ENCODE assay signal across 12 cellular contexts in the genomic region with DNA sequence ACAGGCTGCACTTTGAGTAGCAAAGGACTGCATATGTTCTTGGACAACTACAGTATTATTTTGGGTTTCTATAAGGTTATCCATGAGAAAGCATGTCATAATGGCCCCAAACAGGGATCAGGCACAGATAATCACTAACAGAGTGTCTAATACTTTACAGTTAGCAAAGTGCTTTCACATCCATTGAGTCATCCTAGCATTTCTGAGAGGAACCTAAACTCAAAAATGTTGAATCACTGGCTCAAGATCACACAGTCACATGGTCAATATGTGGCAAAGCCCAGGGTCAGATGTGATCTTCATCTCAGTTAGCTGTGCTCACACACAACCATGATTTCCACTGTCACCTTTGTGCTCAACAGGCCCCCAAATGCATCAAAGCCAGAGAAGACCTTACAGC.
DNase-seq lines count a peak whose midpoint lies in the region; ATAC-seq and TF ChIP-seq lines count a peak whose summit lies in the region.
"Had no signal": no experiment of that assay in that cellular context is flagged by ENCODE, and none has a peak within 500 bp of the region (broad histone marks: within the 10 kb centered on the region; RNA-seq: fewer than 3 reads in every experiment).

No MANE protein-coding gene starts in this region.

- TF ChIP-seq POLR2A in lower leg skin (IDR thresholded peaks at IDR 0.05): no peak

- H3K4me1 ChIP-seq in mucosa of descending colon (ENCODE audit: low read depth): peaks cover 7% of the 10 kb centered on the region
- H3K4me1 ChIP-seq: prostate gland had no signal

- no peaks in the 10 kb centered on the region for H3K36me3 ChIP-seq in mucosa of descending colon (ENCODE audit: low read depth)
- H3K36me3 ChIP-seq: prostate gland had no signal

- no peaks in the 10 kb centered on the region for H3K36me3 Mint-ChIP-seq in T-helper 2 cell treated with Interferon-gamma antibody and Interleukin-4, amounts not matched to agents 5 μg/mL and 100 μg/mL, for 36 hours (ENCODE audit: low read depth)

- ATAC-seq in GM18508 (IDR thresholded peaks at IDR 0.05; ENCODE audit: insufficient read depth, unreplicated experiment): peak; percentile 47
- peak; percentile 27 for ATAC-seq in mucosa of descending colon
- ATAC-seq: activated T-cell treated with anti-CD3 and anti-CD28 coated beads, Interleukin-2, amount 50 U/mL, for 4 hours had no signal

- H3K4me3 ChIP-seq in HFF-Myc (replicated peaks; ENCODE audit: low read depth, low read length) (no peak overlapping the region), mucosa of descending colon (no peak overlapping the region), lower leg skin (ENCODE audit: low read depth, poor library complexity, severe bottlenecking) (no peak overlapping the region)
- H3K4me3 ChIP-seq: coronary artery, prostate gland had no signal

- TF ChIP-seq CTCF in HFF-Myc (IDR thresholded peaks at IDR 0.05; ENCODE audit: low read depth, low read length, missing control alignments) (no peak), mucosa of descending colon (IDR thresholded peaks at IDR 0.05) (no peak), lower leg skin (IDR thresholded peaks at IDR 0.05) (no peak)

- DNase-seq in HFF-Myc (ENCODE audit: extremely low read depth, low read depth) (peak; percentile 16), M059J (ENCODE audit: low read depth) (peak; percentile 57), mucosa of descending colon (no peak), lower leg skin (ENCODE audit: low spot score in 2 of 2) (no peak), anterior cingulate cortex (lab: John Stamatoyannopoulos, UW) (no peak)
- DNase-seq in activated CD8-positive, alpha-beta memory T cell treated with anti-CD3 and anti-CD28 coated beads, Interleukin-2, amount 50 U/mL, for 48 hours: no peak
- no peak for DNase-seq in T-helper 2 cell treated with Interferon-gamma antibody and Interleukin-4, amounts not matched to agents 5 μg/mL and 100 μg/mL, for 36 hours (ENCODE audit: low spot score)
- DNase-seq: activated T-cell treated with anti-CD3 and anti-CD28 coated beads, Interleukin-2, amount 50 U/mL, for 4 hours; kidney had no signal

- peaks cover 2% of the 10 kb centered on the region for H3K27me3 Mint-ChIP-seq in T-helper 2 cell treated with Interferon-gamma antibody and Interleukin-4, amounts not matched to agents 5 μg/mL and 100 μg/mL, for 36 hours (ENCODE audit: low read depth)

- no peak overlapping the region for H3K4me3 Mint-ChIP-seq in T-helper 2 cell treated with Interferon-gamma antibody and Interleukin-4, amounts not matched to agents 5 μg/mL and 100 μg/mL, for 36 hours
- H3K4me3 Mint-ChIP-seq: activated T-cell treated with anti-CD3 and anti-CD28 coated beads, Interleukin-2, amount 50 U/mL, for 4 hours had no signal

- no peaks in the 10 kb centered on the region for H3K9me3 Mint-ChIP-seq in T-helper 2 cell treated with Interferon-gamma antibody and Interleukin-4, amounts not matched to agents 5 μg/mL and 100 μg/mL, for 36 hours
- H3K9me3 Mint-ChIP-seq: activated T-cell treated with anti-CD3 and anti-CD28 coated beads, Interleukin-2, amount 50 U/mL, for 4 hours had no signal

- H3K27ac Mint-ChIP-seq in T-helper 2 cell treated with Interferon-gamma antibody and Interleukin-4, amounts not matched to agents 5 μg/mL and 100 μg/mL, for 36 hours: no peak overlapping the region

- no peaks in the 10 kb centered on the region for H3K4me1 Mint-ChIP-seq in T-helper 2 cell treated with Interferon-gamma antibody and Interleukin-4, amounts not matched to agents 5 μg/mL and 100 μg/mL, for 36 hours (ENCODE audit: low read depth)

- H3K9me3 ChIP-seq in mucosa of descending colon: no peaks in the 10 kb centered on the region
- H3K9me3 ChIP-seq: prostate gland had no signal

- intact Hi-C loops in mucosa of descending colon (cut with DNase I, micrococcal nuclease): no loop called here
- intact Hi-C loops in lower leg skin (cut with DNase I; ENCODE audit: low total_unique reads): no loop called here

Comparison
In these comparisons a context has a peak if more than half of its experiments do, and no peak if none do; other contexts are left out.
1. DNase-seq: peak in HFF-Myc (single experiment) and M059J (single experiment); none in mucosa of descending colon (0 of 3), activated CD8-positive, alpha-beta memory T cell treated with anti-CD3 and anti-CD28 coated beads, Interleukin-2, amount 50 U/mL, for 48 hours (single experiment), lower leg skin (0 of 2), T-helper 2 cell treated with Interferon-gamma antibody and Interleukin-4, amounts not matched to agents 5 μg/mL and 100 μg/mL, for 36 hours (single experiment) and anterior cingulate cortex (0 of 58).